16 cellular contexts compared by ENCODE assay signal in genomic region chr5:150092159-150092787, GRCh38. TPM values are rescaled to one million over a fixed set of nuclear protein-coding genes. Genes with fewer than 3 reads are reported as not detected.
DNase-seq lines count a peak whose midpoint lies in the region; ATAC-seq and TF ChIP-seq lines count a peak whose summit lies in the region.
"Had no signal": no experiment of that assay in that cellular context is flagged by ENCODE, and none has a peak within 500 bp of the region (broad histone marks: within the 10 kb centered on the region; RNA-seq: fewer than 3 reads in every experiment).

No MANE protein-coding gene starts in this region.

- no peaks in the 10 kb centered on the region for H3K36me3 ChIP-seq in breast epithelium
- H3K36me3 ChIP-seq: left ventricle myocardium inferior, prostate gland, thyroid gland had no signal

- H3K27me3 ChIP-seq in breast epithelium: no peaks in the 10 kb centered on the region
- H3K27me3 ChIP-seq: thyroid gland had no signal

- DNase-seq in GM12865 (ENCODE audit: low read depth) (peak; percentile 37), NCI-H1930 (lab: John Stamatoyannopoulos, UW) (no peak), NCI-H345 (lab: John Stamatoyannopoulos, UW) (no peak), breast epithelium (ENCODE audit: low spot score in 2 of 2) (no peak)
- DNase-seq in stimulated activated CD4-positive, alpha-beta T cell treated with anti-CD3 and anti-CD28 coated beads, Interleukin-12 subunit alpha, Interleukin-12 subunit beta, amount 100 ng/mL, for 4 hours: no peak
- DNase-seq: activated gamma-delta T cell, left ventricle myocardium inferior, Right ventricle myocardium superior, thyroid gland had no signal

- H3K4me3 ChIP-seq in GM12865 (ENCODE audit: low read depth, low read length) (no peak overlapping the region), breast epithelium (no peak overlapping the region)
- H3K4me3 ChIP-seq: left ventricle myocardium inferior, prostate gland, thyroid gland had no signal

- no peaks in the 10 kb centered on the region for H3K9me3 ChIP-seq in breast epithelium
- H3K9me3 ChIP-seq: left ventricle myocardium inferior, prostate gland, thyroid gland had no signal

- no peaks in the 10 kb centered on the region for H3K4me1 ChIP-seq in breast epithelium
- H3K4me1 ChIP-seq: left ventricle myocardium inferior, prostate gland, thyroid gland had no signal

- TF ChIP-seq CTCF in GM12865 (IDR thresholded peaks at IDR 0.05; ENCODE audit: insufficient read depth, low read depth, low read length, missing control alignments) (no peak), breast epithelium (IDR thresholded peaks at IDR 0.05) (no peak)

- intact Hi-C loops in breast epithelium (cut with DNase I; ENCODE audit: low total_unique reads): loop anchor here (5.0 kb wide), 1 partner anchor 185 kb away; no protein-coding TSS in a partner anchor

- ATAC-seq in GM18508 (IDR thresholded peaks at IDR 0.05; ENCODE audit: insufficient read depth, unreplicated experiment) (peak; percentile 55), GM21723 (IDR thresholded peaks at IDR 0.05; ENCODE audit: unreplicated experiment) (peak; percentile 92), HG03432 (IDR thresholded peaks at IDR 0.05; ENCODE audit: unreplicated experiment) (peak; percentile 72)

- H3K27ac ChIP-seq in breast epithelium: no peak overlapping the region
- H3K27ac ChIP-seq: left ventricle myocardium inferior, prostate gland, thyroid gland had no signal

- TF ChIP-seq POLR2A in breast epithelium (IDR thresholded peaks at IDR 0.05): no peak

RNA-seq across cellular contexts. Expression of gene CSF1R, which starts 5.9 kb away (rescaled TPM):
- total RNA-seq in breast epithelium: 10 to 100 TPM; 11.5 to 79.0 (median 24.1) TPM
- total RNA-seq: dermis microvascular lymphatic vessel endothelial cell, fibroblast of lung, H1 had no signal
